ENCODE assay signal across 23 cellular contexts in genomic region chr5:67621040-67621397, GRCh38.
DNase-seq lines count a peak whose midpoint lies in the region; ATAC-seq and TF ChIP-seq lines count a peak whose summit lies in the region.
"Had no signal": no experiment of that assay in that cellular context is flagged by ENCODE, and none has a peak within 500 bp of the region (broad histone marks: within the 10 kb centered on the region; RNA-seq: fewer than 3 reads in every experiment).

No MANE protein-coding gene starts in this region.

- H3K4me1 ChIP-seq in gastrocnemius medialis = peaks cover 30 to 34% of the 10 kb centered on the region in 2 donors

- no peak overlapping the region for H3K4me3 Mint-ChIP-seq in activated CD4-positive, alpha-beta T cell treated with anti-CD3 and anti-CD28 coated beads for 36 hours
- H3K4me3 Mint-ChIP-seq in activated CD4-positive, alpha-beta T cell treated with anti-CD3 and anti-CD28 coated beads, Interleukin-2, amount 10 ng/mL, durations not matched to agents 7 days and 5 days = no peak overlapping the region
- H3K4me3 Mint-ChIP-seq in activated T-helper 17 cell treated with anti-CD3 and anti-CD28 coated beads, Interleukin-2, amount 50 U/mL, for 72 hours = no peak overlapping the region
- H3K4me3 Mint-ChIP-seq: CD14-positive monocyte; CD8-positive, alpha-beta memory T cell had no signal

- H3K27me3 Mint-ChIP-seq in activated CD4-positive, alpha-beta T cell treated with anti-CD3 and anti-CD28 coated beads for 36 hours = peaks cover 2% of the 10 kb centered on the region
- H3K27me3 Mint-ChIP-seq in activated CD4-positive, alpha-beta T cell treated with anti-CD3 and anti-CD28 coated beads, Interleukin-2, amount 10 ng/mL, durations not matched to agents 7 days and 5 days = no peaks in the 10 kb centered on the region
- H3K27me3 Mint-ChIP-seq in activated T-helper 17 cell treated with anti-CD3 and anti-CD28 coated beads, Interleukin-2, amount 50 U/mL, for 72 hours = no peaks in the 10 kb centered on the region

- CTCF ChIA-PET in activated CD4-positive, alpha-beta T cell treated with anti-CD3 and anti-CD28 coated beads for 36 hours (lab: Charles Lee) = no interaction called here
- CTCF ChIA-PET in activated CD4-positive, alpha-beta T cell treated with anti-CD3 and anti-CD28 coated beads, Interleukin-2, amount 10 ng/mL, durations not matched to agents 7 days and 5 days (lab: Charles Lee) = no interaction called here

- intact Hi-C loops in activated CD4-positive, alpha-beta T cell treated with anti-CD3 and anti-CD28 coated beads for 36 hours (cut with DNase I, micrococcal nuclease) = no loop called here
- intact Hi-C loops in gastrocnemius medialis (cut with DNase I; ENCODE audit: low total_unique reads) = no loop called here

- no peaks in the 10 kb centered on the region for H3K27me3 ChIP-seq in gastrocnemius medialis
- H3K27me3 ChIP-seq: BE2C had no signal

- H3K9me3 Mint-ChIP-seq in activated CD4-positive, alpha-beta T cell treated with anti-CD3 and anti-CD28 coated beads for 36 hours (ENCODE audit: low read depth) = no peaks in the 10 kb centered on the region
- H3K9me3 Mint-ChIP-seq in activated CD4-positive, alpha-beta T cell treated with anti-CD3 and anti-CD28 coated beads, Interleukin-2, amount 10 ng/mL, durations not matched to agents 7 days and 5 days = no peaks in the 10 kb centered on the region
- H3K9me3 Mint-ChIP-seq in activated T-helper 17 cell treated with anti-CD3 and anti-CD28 coated beads, Interleukin-2, amount 50 U/mL, for 72 hours = no peaks in the 10 kb centered on the region
- H3K9me3 Mint-ChIP-seq: CD8-positive, alpha-beta memory T cell had no signal

- no peak overlapping the region for H3K27ac Mint-ChIP-seq in activated CD4-positive, alpha-beta T cell treated with anti-CD3 and anti-CD28 coated beads for 36 hours
- no peak overlapping the region for H3K27ac Mint-ChIP-seq in activated CD4-positive, alpha-beta T cell treated with anti-CD3 and anti-CD28 coated beads, Interleukin-2, amount 10 ng/mL, durations not matched to agents 7 days and 5 days
- H3K27ac Mint-ChIP-seq in activated T-helper 17 cell treated with anti-CD3 and anti-CD28 coated beads, Interleukin-2, amount 50 U/mL, for 72 hours = no peak overlapping the region
- H3K27ac Mint-ChIP-seq: CD14-positive monocyte had no signal

- POLR2A ChIA-PET in activated CD4-positive, alpha-beta T cell treated with anti-CD3 and anti-CD28 coated beads for 36 hours (lab: Charles Lee) = no interaction called here
- POLR2A ChIA-PET in activated CD4-positive, alpha-beta T cell treated with anti-CD3 and anti-CD28 coated beads, Interleukin-2, amount 10 ng/mL, durations not matched to agents 7 days and 5 days (lab: Charles Lee) = no interaction called here

- in situ Hi-C loops in gastrocnemius medialis (cut with MboI; ENCODE audit: low sequenced_read_pairs in 4 of 4) = no loop called here

- no peak for TF ChIP-seq POLR2A in gastrocnemius medialis (IDR thresholded peaks at IDR 0.05)

- H3K36me3 ChIP-seq in gastrocnemius medialis = no peaks in the 10 kb centered on the region
- H3K36me3 ChIP-seq: BE2C had no signal

- H3K9me3 ChIP-seq in gastrocnemius medialis = no peaks in the 10 kb centered on the region
- H3K9me3 ChIP-seq: BE2C, SK-N-SH had no signal

- H3K27ac ChIP-seq in gastrocnemius medialis = peak overlapping the region; percentile 25 to 60 (median 40)

- no peaks in the 10 kb centered on the region for H3K36me3 Mint-ChIP-seq in activated CD4-positive, alpha-beta T cell treated with anti-CD3 and anti-CD28 coated beads for 36 hours (ENCODE audit: low read depth)
- H3K36me3 Mint-ChIP-seq in activated CD4-positive, alpha-beta T cell treated with anti-CD3 and anti-CD28 coated beads, Interleukin-2, amount 10 ng/mL, durations not matched to agents 7 days and 5 days (ENCODE audit: low read depth) = no peaks in the 10 kb centered on the region
- H3K36me3 Mint-ChIP-seq in activated T-helper 17 cell treated with anti-CD3 and anti-CD28 coated beads, Interleukin-2, amount 50 U/mL, for 72 hours (ENCODE audit: low read depth) = no peaks in the 10 kb centered on the region
- H3K36me3 Mint-ChIP-seq: CD14-positive monocyte; CD8-positive, alpha-beta memory T cell had no signal

- peak; percentile 61 for ATAC-seq in activated CD4-positive, alpha-beta T cell treated with anti-CD3 and anti-CD28 coated beads for 36 hours
- peak; percentile 47 for ATAC-seq in activated T-helper 17 cell treated with anti-CD3 and anti-CD28 coated beads, Interleukin-2, amount 50 U/mL, for 72 hours (replicated peaks)
- ATAC-seq in gastrocnemius medialis = peak; percentile 77 to 81

- TF ChIP-seq CTCF in gastrocnemius medialis (IDR thresholded peaks at IDR 0.05 in 4 of 5, conservative IDR thresholded peaks at IDR 0.05 in 1 of 5) = no peak

- H3K4me1 Mint-ChIP-seq in activated CD4-positive, alpha-beta T cell treated with anti-CD3 and anti-CD28 coated beads for 36 hours = peaks cover 18% of the 10 kb centered on the region
- H3K4me1 Mint-ChIP-seq in activated CD4-positive, alpha-beta T cell treated with anti-CD3 and anti-CD28 coated beads, Interleukin-2, amount 10 ng/mL, durations not matched to agents 7 days and 5 days = no peaks in the 10 kb centered on the region
- H3K4me1 Mint-ChIP-seq in activated T-helper 17 cell treated with anti-CD3 and anti-CD28 coated beads, Interleukin-2, amount 50 U/mL, for 72 hours = peaks cover 5% of the 10 kb centered on the region
- H3K4me1 Mint-ChIP-seq: CD14-positive monocyte; CD8-positive, alpha-beta memory T cell had no signal

- no peak overlapping the region for H3K4me3 ChIP-seq in gastrocnemius medialis

- DNase-seq in activated CD4-positive, alpha-beta T cell treated with anti-CD3 and anti-CD28 coated beads for 36 hours = no peak
- no peak for DNase-seq in activated CD4-positive, alpha-beta T cell treated with anti-CD3 and anti-CD28 coated beads, Interleukin-2, amount 10 ng/mL, durations not matched to agents 7 days and 5 days
- no peak for DNase-seq in gastrocnemius medialis
- DNase-seq in NCI-H2081 (lab: John Stamatoyannopoulos, UW) = no peak
- no peak for DNase-seq in H4 (ENCODE audit: low spot score)
- DNase-seq in NCI-H510A (lab: John Stamatoyannopoulos, UW) = no peak
- no peak for DNase-seq in NCI-H524 (lab: John Stamatoyannopoulos, UW)
- DNase-seq: 8988T; ACHN; CD8-positive, alpha-beta memory T cell; GF-D8; GOT3; IMR-90; KG1; NCI-H1092 treated with DMSO at 0.1 percent for 48 hours; NCI-H1436 treated with DMSO at 0.1 percent for 48 hours; NCI-H187 treated with DMSO at 0.1 percent for 48 hours; NCI-H446; NCI-H526 treated with DMSO at 0.1 percent for 48 hours had no signal
